In the genomic region with DNA sequence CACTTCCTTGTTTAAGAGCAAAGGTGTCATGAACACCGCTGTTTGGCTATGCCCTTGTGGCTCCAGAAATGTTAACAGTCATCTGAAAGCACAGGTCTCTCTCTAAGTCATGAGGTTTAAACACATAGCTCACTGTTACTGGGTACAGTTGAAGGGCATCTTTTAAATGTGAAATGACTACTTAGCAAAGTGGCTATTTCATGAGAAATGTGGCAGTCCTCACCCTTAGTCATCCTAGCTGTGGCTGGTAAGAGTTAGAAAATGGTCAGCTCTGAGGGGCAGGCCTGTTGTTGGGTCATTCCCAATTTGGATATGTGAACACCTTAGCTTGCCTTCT, we compare ENCODE assay signal across 1 cellular context.
TF ChIP-seq lines count a peak whose summit lies in the region.

No MANE protein-coding gene starts in this region.

TF ChIP-seq in IMR-90, 13 proteins besides CTCF, POLR2A, EP300 and RAD21:
- no peak for TF ChIP-seq MXI1 (IDR thresholded peaks at IDR 0.05; ENCODE audit: borderline replicate concordance, low read depth, low read length)
- TF ChIP-seq MAZ (IDR thresholded peaks at IDR 0.05; ENCODE audit: borderline replicate concordance, low read depth, low read length): no peak
- no peak for TF ChIP-seq BHLHE40 (IDR thresholded peaks at IDR 0.05; ENCODE audit: low read depth, low read length)
- TF ChIP-seq NFE2L2 (IDR thresholded peaks at IDR 0.05; ENCODE audit: low read depth, low read length): no peak
- no peak for TF ChIP-seq CEBPB (IDR thresholded peaks at IDR 0.05; ENCODE audit: low read depth, low read length)
- TF ChIP-seq, protein P1, sequence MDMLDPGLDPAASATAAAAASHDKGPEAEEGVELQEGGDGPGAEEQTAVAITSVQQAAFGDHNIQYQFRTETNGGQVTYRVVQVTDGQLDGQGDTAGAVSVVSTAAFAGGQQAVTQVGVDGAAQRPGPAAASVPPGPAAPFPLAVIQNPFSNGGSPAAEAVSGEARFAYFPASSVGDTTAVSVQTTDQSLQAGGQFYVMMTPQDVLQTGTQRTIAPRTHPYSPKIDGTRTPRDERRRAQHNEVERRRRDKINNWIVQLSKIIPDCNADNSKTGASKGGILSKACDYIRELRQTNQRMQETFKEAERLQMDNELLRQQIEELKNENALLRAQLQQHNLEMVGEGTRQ (IDR thresholded peaks at IDR 0.05; ENCODE audit: low read depth, low read length): no peak
- TF ChIP-seq FOS (IDR thresholded peaks at IDR 0.05; ENCODE audit: low read depth, low read length): no peak
- TF ChIP-seq MAFK (IDR thresholded peaks at IDR 0.05; ENCODE audit: low read depth, low read length): no peak
- no peak for TF ChIP-seq RFX5 (IDR thresholded peaks at IDR 0.05; ENCODE audit: low read depth, low read length)
- TF ChIP-seq, protein P2, sequence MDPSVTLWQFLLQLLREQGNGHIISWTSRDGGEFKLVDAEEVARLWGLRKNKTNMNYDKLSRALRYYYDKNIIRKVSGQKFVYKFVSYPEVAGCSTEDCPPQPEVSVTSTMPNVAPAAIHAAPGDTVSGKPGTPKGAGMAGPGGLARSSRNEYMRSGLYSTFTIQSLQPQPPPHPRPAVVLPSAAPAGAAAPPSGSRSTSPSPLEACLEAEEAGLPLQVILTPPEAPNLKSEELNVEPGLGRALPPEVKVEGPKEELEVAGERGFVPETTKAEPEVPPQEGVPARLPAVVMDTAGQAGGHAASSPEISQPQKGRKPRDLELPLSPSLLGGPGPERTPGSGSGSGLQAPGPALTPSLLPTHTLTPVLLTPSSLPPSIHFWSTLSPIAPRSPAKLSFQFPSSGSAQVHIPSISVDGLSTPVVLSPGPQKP (IDR thresholded peaks at IDR 0.05; ENCODE audit: borderline replicate concordance, low read depth, low read length): no peak
- no peak for TF ChIP-seq CHD1 (IDR thresholded peaks at IDR 0.05; ENCODE audit: low read depth, low read length)
- TF ChIP-seq RCOR1 (IDR thresholded peaks at IDR 0.05; ENCODE audit: insufficient replicate concordance, low read length): no peak
- no peak for TF ChIP-seq SMC3 (IDR thresholded peaks at IDR 0.05; ENCODE audit: low read depth, low read length)
